Comparison of ENCODE assay signal across 30 cellular contexts in genomic region chr15:70309716-70310115, GRCh38.
DNase-seq lines count a peak whose midpoint lies in the region; ATAC-seq, FAIRE-seq and TF ChIP-seq lines count a peak whose summit lies in the region.
"Had no signal": no experiment of that assay in that cellular context is flagged by ENCODE, and none has a peak within 500 bp of the region (broad histone marks: within the 10 kb centered on the region; RNA-seq: fewer than 3 reads in every experiment).

No MANE protein-coding gene starts in this region.

- H3K4me1 ChIP-seq in GM23338 (ENCODE audit: insufficient read depth) (peaks cover 12% of the 10 kb centered on the region), HEK293 (ENCODE audit: control insufficient read depth, insufficient read depth, low read length) (no peaks in the 10 kb centered on the region), H1 (replicated peaks in 1 of 4; ENCODE audit: control insufficient read depth in 3 of 4, insufficient read depth in 4 of 4, low read length in 3 of 4) (peaks cover 0 to 6% (median 3%) of the 10 kb centered on the region in 4 experiments; a peak in 4 of 7 replicates), mesendoderm (ENCODE audit: control insufficient read depth, low read depth, low read length) (peaks cover 18% of the 10 kb centered on the region)

- H3K9ac ChIP-seq in H1 (replicated peaks in 1 of 4; ENCODE audit: extremely low read depth in 1 of 4, low read depth in 3 of 4, low read length in 3 of 4), result no peak overlapping the region
- H3K9ac ChIP-seq in mesendoderm (ENCODE audit: low read length), result no peak overlapping the region
- H3K9ac ChIP-seq: KMS-11 had no signal

- peaks cover 18% of the 10 kb centered on the region for H3K4me1 Mint-ChIP-seq in GM23338
- H3K4me1 Mint-ChIP-seq in CD4-positive, alpha-beta T cell (ENCODE audit: low read depth), result no peaks in the 10 kb centered on the region

- no peak overlapping the region for H3K4me3 Mint-ChIP-seq in GM23338
- no peak overlapping the region for H3K4me3 Mint-ChIP-seq in CD4-positive, alpha-beta T cell
- H3K4me3 Mint-ChIP-seq: B cell, HFFc6 had no signal

- H2BK120ac ChIP-seq in H1 (replicated peaks; ENCODE audit: low read depth, low read length) (no peak overlapping the region), mesendoderm (ENCODE audit: low read depth, low read length) (no peak overlapping the region)

- H3K4me3 ChIP-seq in GM23338, result no peak overlapping the region
- H3K4me3 ChIP-seq in HEK293 (ENCODE audit: low read depth, low read length), result no peak overlapping the region
- H3K4me3 ChIP-seq in H1 (ENCODE audit: extremely low read depth in 1 of 4, insufficient read depth in 2 of 4, low read depth in 3 of 4, low read length in 4 of 4), result no peak overlapping the region
- H3K4me3 ChIP-seq in mesendoderm (ENCODE audit: low read length), result no peak overlapping the region
- H3K4me3 ChIP-seq: A549 had no signal

- H3K9me2 ChIP-seq in GM23338 (ENCODE audit: insufficient read depth), result peaks cover 10% of the 10 kb centered on the region; the same call in 1 of the 2 replicates

- no peaks in the 10 kb centered on the region for H3K79me1 ChIP-seq in H1 (ENCODE audit: low read depth, low read length)
- no peaks in the 10 kb centered on the region for H3K79me1 ChIP-seq in mesendoderm (ENCODE audit: low read length)

- no peak overlapping the region for H2AFZ ChIP-seq in GM23338
- H2AFZ ChIP-seq in H1 (ENCODE audit: low read length), result no peak overlapping the region

- no peaks in the 10 kb centered on the region for H4K20me1 ChIP-seq in GM23338 (replicated peaks; ENCODE audit: insufficient read depth)
- H4K20me1 ChIP-seq in H1 (replicated peaks in 1 of 2; ENCODE audit: control insufficient read depth in 1 of 2, insufficient read depth in 2 of 2, low read length in 2 of 2), result no peaks in the 10 kb centered on the region

- H3K4me2 ChIP-seq in GM23338 (no peak overlapping the region), H1 (ENCODE audit: insufficient read depth in 1 of 2, low read depth in 2 of 2, low read length in 2 of 2) (peak overlapping the region; percentile 9 to 41; a peak in 3 of 4 replicates), mesendoderm (ENCODE audit: low read length) (no peak overlapping the region)
- H3K4me2 ChIP-seq: A549, KMS-11 had no signal

- H3K23ac ChIP-seq in H1 (ENCODE audit: insufficient read length) (no peak overlapping the region), mesendoderm (ENCODE audit: low read length) (no peak overlapping the region)

- no peak for FAIRE-seq in H1 (lab: Jason Lieb, UNC)
- FAIRE-seq: GM12892, GM19239, H54 had no signal

- H4K8ac ChIP-seq in H1 (ENCODE audit: extremely low read depth, insufficient read depth, low read length) (no peak overlapping the region), mesendoderm (ENCODE audit: low read depth, low read length) (no peak overlapping the region)

- TF ChIP-seq EP300 in H1 (IDR thresholded peaks at IDR 0.05; ENCODE audit: borderline replicate concordance in 1 of 2, low read depth in 2 of 2, low read length in 2 of 2), result no peak

- POLR2A ChIA-PET in HEK293 (lab: Yijun Ruan, JAX), result interaction anchor here (0.7 kb wide), 1 partner anchor 88 kb away, joined by 4 read pairs; no protein-coding TSS in a partner anchor
- POLR2A ChIA-PET in H1 (lab: Charles Lee; ENCODE audit: partially characterized antibody), result no interaction called here
- POLR2A ChIA-PET in CD4-positive, alpha-beta T cell (lab: Charles Lee), result no interaction called here

- H3K14ac ChIP-seq in H1 (ENCODE audit: insufficient read length), result no peak overlapping the region

- H3K56ac ChIP-seq in H1 (replicated peaks; ENCODE audit: insufficient read length, low read depth, low read length), result no peak overlapping the region
- H3K56ac ChIP-seq in mesendoderm (ENCODE audit: low read length), result no peak overlapping the region

- peaks cover 4% of the 10 kb centered on the region for H3K27me3 Mint-ChIP-seq in GM23338 (ENCODE audit: insufficient read depth, low read depth, poor library complexity)
- no peaks in the 10 kb centered on the region for H3K27me3 Mint-ChIP-seq in CD4-positive, alpha-beta T cell
- H3K27me3 Mint-ChIP-seq: B cell had no signal

- H4K5ac ChIP-seq in H1 (ENCODE audit: insufficient read length, low read depth, low read length), result no peak overlapping the region
- no peak overlapping the region for H4K5ac ChIP-seq in mesendoderm (ENCODE audit: low read length)

- in situ Hi-C loops in KBM-7 (cut with MboI; ENCODE audit: low pct_unique_long_range_greater_than_20kb, low sequenced_read_pairs), result no loop called here

- DNase-seq in GM23338 (ENCODE audit: low spot score) (peak; percentile 46), H1 (ENCODE audit: low read depth in 1 of 2, low spot score in 2 of 2) (no peak), mesendoderm (peak; percentile 78), KBM-7 (no peak)
- DNase-seq in CD4-positive, alpha-beta T cell, result no peak
- DNase-seq: CD8-positive, alpha-beta memory T cell; DMS 273 treated with DMSO at 0.1 percent for 48 hours; DND-41; HFFc6; IMR-90; NCI-H1092; NCI-H1417 treated with DMSO at 0.1 percent for 48 hours; NCI-H1694 treated with DMSO at 0.1 percent for 48 hours; NCI-H2081; NCI-H2227 treated with DMSO at 0.1 percent for 48 hours; NCI-H510A; NCI-H774; SHP77; T-helper 1 cell had no signal

- H2BK15ac ChIP-seq in H1 (ENCODE audit: low read length) (no peak overlapping the region), mesendoderm (replicated peaks; ENCODE audit: low read depth) (no peak overlapping the region)

- no peak for TF ChIP-seq RAD21 in H1 (IDR thresholded peaks at IDR 0.05 in 1 of 2, conservative IDR thresholded peaks at IDR 0.05 in 1 of 2; ENCODE audit: low read depth in 2 of 2, low read length in 2 of 2)

- intact Hi-C loops in CD4-positive, alpha-beta T cell (cut with DNase I, micrococcal nuclease), result no loop called here

- no peak overlapping the region for H3K27ac Mint-ChIP-seq in GM23338
- no peak overlapping the region for H3K27ac Mint-ChIP-seq in CD4-positive, alpha-beta T cell
- H3K27ac Mint-ChIP-seq: B cell, HFFc6 had no signal

- 44% methylated on average over 4 of the region's 4 CpGs; no CpG with 5 or more reads in 1 of the 2 experiments for WGBS in H1 (ENCODE audit: extremely low coverage in 1 of 2, insufficient coverage in 1 of 2, insufficient read length in 1 of 2, insufficient replicate concordance in 2 of 2, low coverage in 1 of 2, low lambda C conversion rate in 2 of 2, missing lambda C conversion rate in 1 of 2), 2 experiments
- WGBS in mesendoderm (ENCODE audit: extremely low coverage, insufficient coverage, low lambda C conversion rate), result no CpG with 5 or more reads among the region's 4 CpGs

- H3K9me3 ChIP-seq in HEK293 (ENCODE audit: control insufficient read depth, insufficient read depth, low read depth, low read length) (no peaks in the 10 kb centered on the region), H1 (ENCODE audit: insufficient read depth in 2 of 2, low read depth in 1 of 2, low read length in 1 of 2) (no peaks in the 10 kb centered on the region; a peak in 1 of 4 replicates)
- H3K9me3 ChIP-seq in CD4-positive, alpha-beta T cell (ENCODE audit: control insufficient read depth, low read length), result no peaks in the 10 kb centered on the region
- H3K9me3 ChIP-seq: A549 had no signal

- TF ChIP-seq CTCF in GM23338 (conservative IDR thresholded peaks at IDR 0.05; ENCODE audit: low read depth in 2 of 2) (no peak), HEK293 (tag by site-specific recombination; IDR thresholded peaks at IDR 0.05) (no peak), H1 (IDR thresholded peaks at IDR 0.05; ENCODE audit: control extremely low read depth in 1 of 3, insufficient read depth in 1 of 3, low read depth in 1 of 3, low read length in 3 of 3) (no peak)
- no peak for TF ChIP-seq CTCF in CD4-positive, alpha-beta T cell (IDR thresholded peaks at IDR 0.05)

- no peaks in the 10 kb centered on the region for H3K23me2 ChIP-seq in H1 (ENCODE audit: low read depth, low read length)

- H3F3A ChIP-seq in GM23338 (replicated peaks; ENCODE audit: low read depth), result no peaks in the 10 kb centered on the region

- H4K91ac ChIP-seq in H1 (replicated peaks; ENCODE audit: insufficient read length, low read length), result no peak overlapping the region

- no peaks in the 10 kb centered on the region for H3K79me2 ChIP-seq in GM23338 (replicated peaks; ENCODE audit: insufficient read depth)
- H3K79me2 ChIP-seq in H1 (ENCODE audit: control insufficient read depth in 1 of 2, insufficient read depth in 2 of 2, low read length in 2 of 2), result no peaks in the 10 kb centered on the region
- H3K79me2 ChIP-seq in mesendoderm (ENCODE audit: control insufficient read depth, insufficient read depth, low read length), result no peaks in the 10 kb centered on the region

- no peak overlapping the region for H3K4ac ChIP-seq in H1 (replicated peaks; ENCODE audit: insufficient read length, low read depth, low read length)
- H3K4ac ChIP-seq in mesendoderm (ENCODE audit: low read depth, low read length), result no peak overlapping the region

- H3K36me3 Mint-ChIP-seq in GM23338 (ENCODE audit: low read depth), result no peaks in the 10 kb centered on the region
- no peaks in the 10 kb centered on the region for H3K36me3 Mint-ChIP-seq in CD4-positive, alpha-beta T cell (ENCODE audit: low read depth)

- H2AK5ac ChIP-seq in H1 (ENCODE audit: low read depth, low read length), result no peak overlapping the region
- H2AK5ac ChIP-seq in mesendoderm (ENCODE audit: low read length), result no peak overlapping the region

- no peak overlapping the region for H2BK20ac ChIP-seq in H1 (ENCODE audit: low read length)

- no peaks in the 10 kb centered on the region for H3K27me3 ChIP-seq in GM23338 (ENCODE audit: insufficient read depth)
- no peaks in the 10 kb centered on the region; a peak in 2 of 7 replicates for H3K27me3 ChIP-seq in H1 (replicated peaks in 1 of 4; ENCODE audit: control insufficient read depth in 3 of 4, extremely low read depth in 1 of 4, insufficient read depth in 3 of 4, low read length in 3 of 4)
- H3K27me3 ChIP-seq in mesendoderm (ENCODE audit: insufficient read depth, low read length, poor library complexity), result no peaks in the 10 kb centered on the region
- no peaks in the 10 kb centered on the region for H3K27me3 ChIP-seq in CD4-positive, alpha-beta T cell (ENCODE audit: control insufficient read depth, insufficient read depth, low read length)

- no peak for TF ChIP-seq POLR2A in H1 (IDR thresholded peaks at IDR 0.05; ENCODE audit: control extremely low read depth in 1 of 2, low read depth in 2 of 2, low read length in 2 of 2)

- H3K18ac ChIP-seq in H1 (ENCODE audit: extremely low read depth, low read length) (no peak overlapping the region), mesendoderm (ENCODE audit: low read length) (no peak overlapping the region)

- CTCF ChIA-PET in HEK293 (lab: Yijun Ruan, JAX) (interaction anchor here (1.2 kb wide), 1 partner anchor 157 kb away, joined by 3 read pairs; no protein-coding TSS in a partner anchor), H1 (lab: Charles Lee; ENCODE audit: partially characterized antibody) (interaction anchor here (1.1 kb wide), 1 partner anchor 9 kb away, joined by 3 read pairs; no protein-coding TSS in a partner anchor)
- CTCF ChIA-PET in CD4-positive, alpha-beta T cell (lab: Charles Lee), result no interaction called here

- 0 out of 2 replicates have a peak overlapping the region, but pooled peaks have one; percentile 33 for H2BK12ac ChIP-seq in H1 (ENCODE audit: low read depth, low read length)

- H2BK5ac ChIP-seq in H1 (ENCODE audit: low read depth, low read length), result no peak overlapping the region
- no peak overlapping the region for H2BK5ac ChIP-seq in mesendoderm (ENCODE audit: low read length)

- H3K9me3 Mint-ChIP-seq in GM23338, result no peaks in the 10 kb centered on the region; the same call in 1 of the 3 replicates
- no peaks in the 10 kb centered on the region for H3K9me3 Mint-ChIP-seq in CD4-positive, alpha-beta T cell
- H3K9me3 Mint-ChIP-seq: CD8-positive, alpha-beta memory T cell; HFFc6 had no signal

- H3K27ac ChIP-seq in GM23338 (ENCODE audit: low read depth), result no peak overlapping the region
- H3K27ac ChIP-seq in HEK293 (ENCODE audit: extremely low read depth, low read depth, low read length), result no peak overlapping the region
- no peak overlapping the region for H3K27ac ChIP-seq in H1 (ENCODE audit: low read depth, low read length)
- no peak overlapping the region for H3K27ac ChIP-seq in mesendoderm (ENCODE audit: low read depth, low read length)
- no peak overlapping the region for H3K27ac ChIP-seq in CD4-positive, alpha-beta T cell (ENCODE audit: low read depth, low read length)
- H3K27ac ChIP-seq: A549, C4-2B, KMS-11, RWPE1 had no signal

- no peaks in the 10 kb centered on the region for H3K36me3 ChIP-seq in GM23338 (ENCODE audit: insufficient read depth)
- H3K36me3 ChIP-seq in HEK293 (ENCODE audit: control insufficient read depth in 2 of 2, insufficient read depth in 1 of 2, low read length in 2 of 2), result no peaks in the 10 kb centered on the region; a peak in 1 of 3 replicates
- no peaks in the 10 kb centered on the region for H3K36me3 ChIP-seq in H1 (ENCODE audit: control insufficient read depth in 2 of 4, insufficient read depth in 4 of 4, low read length in 3 of 4)
- H3K36me3 ChIP-seq in mesendoderm (ENCODE audit: control insufficient read depth, insufficient read depth, low read length), result no peaks in the 10 kb centered on the region

- ATAC-seq in GM23338 (peak; percentile 43; the same call in 2 of the 3 replicates), GM18498 (IDR thresholded peaks at IDR 0.05; ENCODE audit: unreplicated experiment) (no peak)
- ATAC-seq in CD4-positive, alpha-beta T cell (ENCODE audit: poor library complexity), result no peak
- ATAC-seq: A549, Panc1 had no signal

Comparison
In these comparisons a context has a peak if more than half of its experiments do, and no peak if none do; other contexts are left out.
1. DNase-seq: peak in GM23338 (single experiment) and mesendoderm (single experiment); none in H1 (0 of 2), CD4-positive, alpha-beta T cell (0 of 10) and KBM-7 (single experiment).
2. H3K4me2 ChIP-seq: peak in H1 (2 of 2); none in GM23338 (single experiment) and mesendoderm (single experiment).